ENCODE assay signal across 8 cellular contexts in genomic region chr14:45253070-45253753, GRCh38. TPM values are rescaled to one million over a fixed set of nuclear protein-coding genes. Genes with fewer than 3 reads are reported as not detected.
DNase-seq lines count a peak whose midpoint lies in the region; ATAC-seq and TF ChIP-seq lines count a peak whose summit lies in the region.

Gene MIS18BP1 (minus strand): TSS chr14:45253202. CDS start chr14:45247286, 5,916 bp downstream.

- POLR2A ChIA-PET in RWPE1 (lab: Yijun Ruan, JAX; ENCODE audit: low non-redundant PET), result interaction anchor here (0.6 kb wide), 1 partner anchor 73 kb away, joined by 3 read pairs; no protein-coding TSS in a partner anchor
- POLR2A ChIA-PET in naive thymus-derived CD8-positive, alpha-beta T cell (lab: Charles Lee), result interaction anchor here (1.0 to 1.9 kb wide), 5 partner anchors 15 to 356 kb away, joined by 3 to 15 read pairs (median 9); partner anchors contain the start of genes FKBP3, KLHL28 and TOGARAM1

- H3K36me3 Mint-ChIP-seq in activated T-helper 17 cell treated with anti-CD3 and anti-CD28 coated beads, Interleukin-2, amount 50 U/mL, for 72 hours (ENCODE audit: low read depth), result peaks cover 6% of the 10 kb centered on the region
- peaks cover 0 to 11% (median 6%) of the 10 kb centered on the region in 3 donors for H3K36me3 Mint-ChIP-seq in naive thymus-derived CD8-positive, alpha-beta T cell

- H3K27ac Mint-ChIP-seq in activated T-helper 17 cell treated with anti-CD3 and anti-CD28 coated beads, Interleukin-2, amount 50 U/mL, for 72 hours, result peak within 1 kb of the TSS; percentile 90
- peak within 1 kb of the TSS; percentile 89 to 98 (median 98) for H3K27ac Mint-ChIP-seq in naive thymus-derived CD8-positive, alpha-beta T cell

- H3K27ac ChIP-seq in RWPE1, result peak within 1 kb of the TSS; percentile 99

- peaks cover 6% of the 10 kb centered on the region for H3K4me1 Mint-ChIP-seq in activated T-helper 17 cell treated with anti-CD3 and anti-CD28 coated beads, Interleukin-2, amount 50 U/mL, for 72 hours
- H3K4me1 Mint-ChIP-seq in naive thymus-derived CD8-positive, alpha-beta T cell, result peaks cover 8 to 37% (median 20%) of the 10 kb centered on the region in 4 donors

- peak within 1 kb of the TSS; percentile 91 for H3K4me3 Mint-ChIP-seq in activated T-helper 17 cell treated with anti-CD3 and anti-CD28 coated beads, Interleukin-2, amount 50 U/mL, for 72 hours
- peak within 1 kb of the TSS; percentile 90 to 97 (median 96) for H3K4me3 Mint-ChIP-seq in naive thymus-derived CD8-positive, alpha-beta T cell

- peaks cover 11% of the 10 kb centered on the region for H3K9me3 Mint-ChIP-seq in activated T-helper 17 cell treated with anti-CD3 and anti-CD28 coated beads, Interleukin-2, amount 50 U/mL, for 72 hours
- peaks cover 3 to 22% (median 15%) of the 10 kb centered on the region in 9 donors for H3K9me3 Mint-ChIP-seq in naive thymus-derived CD8-positive, alpha-beta T cell

- H3K4me3 ChIP-seq in LNCaP clone FGC (ENCODE audit: low read depth, low read length) (peak within 1 kb of the TSS; percentile 62), fibroblast of mammary gland (ENCODE audit: control insufficient read depth, low read depth, low read length) (peak within 1 kb of the TSS; percentile 85)

- peak; percentile 81 for TF ChIP-seq CTCF in LNCaP clone FGC (IDR thresholded peaks at IDR 0.05; ENCODE audit: control insufficient read depth, extremely low read depth, insufficient read depth)
- peak; percentile 82 for TF ChIP-seq CTCF in RWPE1 (conservative IDR thresholded peaks at IDR 0.05; ENCODE audit: low read depth)
- peak; percentile 51 for TF ChIP-seq CTCF in fibroblast of mammary gland (conservative IDR thresholded peaks at IDR 0.05; ENCODE audit: control insufficient read depth, insufficient read depth, low read depth, low read length)

- H3K27me3 Mint-ChIP-seq in activated T-helper 17 cell treated with anti-CD3 and anti-CD28 coated beads, Interleukin-2, amount 50 U/mL, for 72 hours, result no peaks in the 10 kb centered on the region
- H3K27me3 Mint-ChIP-seq in naive thymus-derived CD8-positive, alpha-beta T cell, result no peaks in the 10 kb centered on the region

- CTCF ChIA-PET in RWPE1 (lab: Yijun Ruan, JAX), result interaction anchor here (0.6 kb wide), 1 partner anchor 24 kb away, joined by 3 read pairs; no protein-coding TSS in a partner anchor

- DNase-seq in ELR (ENCODE audit: low read depth) (peak; percentile 98), H4 (ENCODE audit: low spot score) (peak; percentile 89), LNCaP clone FGC (ENCODE audit: low read depth) (peak; percentile 95), RWPE1 (ENCODE audit: low spot score) (peak; percentile 86), fibroblast of mammary gland (ENCODE audit: low read depth) (peak; percentile 96)
- DNase-seq in naive thymus-derived CD8-positive, alpha-beta T cell, result peak; percentile 82 to 96 (median 92)
- DNase-seq in stimulated activated naive CD4-positive, alpha-beta T cell (lab: John Stamatoyannopoulos, UW), result peak; percentile 83 to 93 (median 90)

- ATAC-seq in activated T-helper 17 cell treated with anti-CD3 and anti-CD28 coated beads, Interleukin-2, amount 50 U/mL, for 72 hours (replicated peaks), result peak; percentile 95
- ATAC-seq in naive thymus-derived CD8-positive, alpha-beta T cell, result peak; percentile 88 to 92

RNA-seq across cellular contexts. Expression of gene MIS18BP1, which starts in this region (rescaled TPM):
- 7.3 and 15.8 TPM in 2 replicates for total RNA-seq in H4 (2014; rRNA removed; shearing (Covaris generic))
- 10 to 100 TPM; 52.2 to 75.7 TPM for total RNA-seq in activated T-helper 17 cell treated with anti-CD3 and anti-CD28 coated beads, Interleukin-2, amount 50 U/mL, for 72 hours
- total RNA-seq in naive thymus-derived CD8-positive, alpha-beta T cell, result 10 to 100 TPM; 17.6 to 20.9 TPM
- 10 to 100 TPM; 16.2 to 18.4 (median 18.0) TPM for polyA plus RNA-seq in naive thymus-derived CD8-positive, alpha-beta T cell

Comparison
In these comparisons a context has a peak if more than half of its experiments do, and no peak if none do; other contexts are left out.
1. Peak in every context shown above with its lines: DNase-seq, ATAC-seq, H3K4me3 ChIP-seq and H3K27ac ChIP-seq.